Comparison of ENCODE assay signal across 8 cellular contexts in genomic region chr10:110530131-110530831, GRCh38. TPM values are rescaled to one million over a fixed set of nuclear protein-coding genes. Genes with fewer than 3 reads are reported as not detected.
DNase-seq lines count a peak whose midpoint lies in the region; ATAC-seq and TF ChIP-seq lines count a peak whose summit lies in the region.

No MANE protein-coding gene starts in this region.

- no peaks in the 10 kb centered on the region for H3K36me3 ChIP-seq in aorta (ENCODE audit: control insufficient read depth in 1 of 2, insufficient read depth in 2 of 2, low read length in 1 of 2)
- H3K36me3 ChIP-seq in ascending aorta = no peaks in the 10 kb centered on the region

- WGBS in aorta, 2 donors = 10 to 16% methylated on average over 34 to 35 of the region's 35 CpGs

- peaks cover 23% of the 10 kb centered on the region for H3K4me1 Mint-ChIP-seq in CD4-positive, alpha-beta T cell (ENCODE audit: low read depth)

- H3K9me3 Mint-ChIP-seq in CD4-positive, alpha-beta T cell = no peaks in the 10 kb centered on the region

- CTCF ChIA-PET in CD4-positive, alpha-beta T cell (lab: Charles Lee) = no interaction called here

- POLR2A ChIA-PET in CD4-positive, alpha-beta T cell (lab: Charles Lee) = no interaction called here

- no peaks in the 10 kb centered on the region for H3K27me3 Mint-ChIP-seq in CD4-positive, alpha-beta T cell

- DNase-seq in CD4-positive, alpha-beta T cell = no peak
- DNase-seq in HuH-7.5 (ENCODE audit: low spot score) (peak; percentile 52), cerebellar cortex (ENCODE audit: low spot score) (peak; percentile 67), left kidney (ENCODE audit: low read depth, low spot score) (peak; percentile 76), aorta (peak; percentile 60 to 86), NCI-H1436 treated with DMSO at 0.1 percent for 48 hours (lab: John Stamatoyannopoulos, UW) (no peak), HK-2 (ENCODE audit: unreplicated experiment) (no peak), ascending aorta (ENCODE audit: low spot score in 2 of 2) (no peak)

- H3K27ac Mint-ChIP-seq in CD4-positive, alpha-beta T cell = no peak overlapping the region

- ATAC-seq in CD4-positive, alpha-beta T cell (ENCODE audit: poor library complexity) = peak; percentile 44
- peak; percentile 68 for ATAC-seq in aorta (ENCODE audit: low FRiP score)

- H3K9me3 ChIP-seq in CD4-positive, alpha-beta T cell (ENCODE audit: control insufficient read depth, low read length) = no peaks in the 10 kb centered on the region
- H3K9me3 ChIP-seq in aorta (ENCODE audit: control insufficient read depth, low read length) (no peaks in the 10 kb centered on the region), ascending aorta (no peaks in the 10 kb centered on the region)

- H3K36me3 Mint-ChIP-seq in CD4-positive, alpha-beta T cell (ENCODE audit: low read depth) = no peaks in the 10 kb centered on the region

- no peak overlapping the region for H3K27ac ChIP-seq in CD4-positive, alpha-beta T cell (ENCODE audit: low read depth, low read length)
- no peak overlapping the region for H3K27ac ChIP-seq in aorta (ENCODE audit: low read depth in 1 of 2, low read length in 2 of 2)
- no peak overlapping the region for H3K27ac ChIP-seq in ascending aorta

- H3K4me1 ChIP-seq in aorta (ENCODE audit: control insufficient read depth in 1 of 2, insufficient read depth in 2 of 2, low read length in 2 of 2) (no peaks in the 10 kb centered on the region), ascending aorta (no peaks in the 10 kb centered on the region)

- intact Hi-C loops in CD4-positive, alpha-beta T cell (cut with DNase I, micrococcal nuclease) = no loop called here
- intact Hi-C loops in aorta (cut with DNase I) (no loop called here), ascending aorta (cut with DNase I) (no loop called here)

- no peaks in the 10 kb centered on the region for H3K27me3 ChIP-seq in CD4-positive, alpha-beta T cell (ENCODE audit: control insufficient read depth, insufficient read depth, low read length)
- H3K27me3 ChIP-seq in aorta (ENCODE audit: control insufficient read depth in 1 of 2, insufficient read depth in 2 of 2, low read length in 1 of 2) (no peaks in the 10 kb centered on the region), ascending aorta (no peaks in the 10 kb centered on the region)

- no peak overlapping the region for H3K4me3 Mint-ChIP-seq in CD4-positive, alpha-beta T cell

- peak overlapping the region in 1 of 2 donors; percentile 10 for H3K4me3 ChIP-seq in aorta (ENCODE audit: low read length in 2 of 2)
- peak overlapping the region in 1 of 2 donors; percentile 7 for H3K4me3 ChIP-seq in ascending aorta

- TF ChIP-seq CTCF in CD4-positive, alpha-beta T cell (IDR thresholded peaks at IDR 0.05) = no peak
- TF ChIP-seq CTCF in ascending aorta (IDR thresholded peaks at IDR 0.05) = no peak

RNA-seq across cellular contexts. Expression of gene DUSP5, which starts 32.6 kb away (rescaled TPM):
- total RNA-seq in CD4-positive, alpha-beta T cell = 10 to 100 TPM; 64.3 to 66.2 TPM
- total RNA-seq in aorta = 10 to 100 TPM; 10.4 to 30.3 TPM
- 1 to 10 TPM; 3.8 to 4.0 TPM for polyA plus RNA-seq in aorta
- total RNA-seq in ascending aorta = 26.9 TPM

RNA-seq across cellular contexts. Expression of gene SMC3, which starts 37.2 kb away (rescaled TPM):
- total RNA-seq in CD4-positive, alpha-beta T cell = 10 to 100 TPM; 46.8 to 48.0 TPM
- 10 to 100 TPM; 33.1 to 35.8 TPM for total RNA-seq in aorta
- polyA plus RNA-seq in aorta = 10 to 100 TPM; 14.7 to 19.3 TPM
- 14.8 TPM for total RNA-seq in ascending aorta

Comparison
In these comparisons a context has a peak if more than half of its experiments do, and no peak if none do; other contexts are left out.
1. DNase-seq: peak in HuH-7.5 (single experiment), cerebellar cortex (single experiment), left kidney (single experiment) and aorta (2 of 2); none in CD4-positive, alpha-beta T cell (0 of 10), NCI-H1436 treated with DMSO at 0.1 percent for 48 hours (single experiment), HK-2 (single experiment) and ascending aorta (0 of 2).